Comparison of ENCODE assay signal across 20 cellular contexts in the genomic region with DNA sequence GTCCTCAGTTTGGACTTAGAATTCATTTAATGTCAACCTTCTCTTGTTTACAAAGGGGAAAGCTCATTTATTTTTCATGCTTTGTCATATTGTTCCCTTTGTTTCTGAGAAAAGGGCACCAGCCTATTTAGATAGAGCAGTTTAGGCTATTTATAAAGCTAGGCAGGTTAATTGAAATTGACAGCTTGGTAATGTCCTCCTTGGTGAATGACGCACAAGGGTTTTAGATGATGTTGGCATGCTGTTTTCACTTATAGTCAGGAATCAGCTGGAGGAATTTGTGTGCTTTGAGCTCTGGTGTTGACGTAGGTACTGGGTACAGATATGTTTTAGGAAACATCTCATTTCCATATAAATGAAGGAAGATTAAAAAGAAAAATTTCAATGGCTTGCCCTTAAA. TPM values are rescaled to one million over a fixed set of nuclear protein-coding genes. Genes with fewer than 3 reads are reported as not detected.
DNase-seq lines count a peak whose midpoint lies in the region; ATAC-seq and TF ChIP-seq lines count a peak whose summit lies in the region.
"Had no signal": no experiment of that assay in that cellular context is flagged by ENCODE, and none has a peak within 500 bp of the region (broad histone marks: within the 10 kb centered on the region; RNA-seq: fewer than 3 reads in every experiment).

No MANE protein-coding gene starts in this region.

- H3K9me3 ChIP-seq in heart right ventricle, result peaks cover 0 to 3% (median 0%) of the 10 kb centered on the region in 11 donors
- H3K9me3 ChIP-seq in endodermal cell (ENCODE audit: control insufficient read depth, low read length), result no peaks in the 10 kb centered on the region
- H3K9me3 ChIP-seq in ovary, result no peaks in the 10 kb centered on the region
- H3K9me3 ChIP-seq: BLaER1 had no signal

- H3K4me3 ChIP-seq in heart right ventricle, result no peak overlapping the region
- H3K4me3 ChIP-seq in endodermal cell (ENCODE audit: low read length), result no peak overlapping the region
- no peak overlapping the region for H3K4me3 ChIP-seq in ovary
- H3K4me3 ChIP-seq: BLaER1 had no signal

- DNase-seq in Right ventricle myocardium superior (no peak), cardiac septum (ENCODE audit: low spot score) (no peak), SHP77 (lab: John Stamatoyannopoulos, UW) (peak; percentile 20 to 64), heart right ventricle (no peak), retina (peak; percentile 10), endodermal cell (no peak), ovary (no peak)
- DNase-seq: CD4-positive, CD25-positive, alpha-beta regulatory T cell; IMR-90; KG1; NCI-H1048; NCI-H1694; NCI-H2029 treated with DMSO at 0.1 percent for 48 hours; NCI-H2171 treated with DMSO at 0.1 percent for 48 hours; NCI-H524; RPMI8226 had no signal

- no peak overlapping the region for H3K9ac ChIP-seq in endodermal cell (ENCODE audit: extremely low read depth, low read length, poor library complexity, severe bottlenecking)
- H3K9ac ChIP-seq: BLaER1 had no signal

- H3K4me1 ChIP-seq in heart right ventricle (peaks cover 0 to 6% (median 0%) of the 10 kb centered on the region in 9 donors), endodermal cell (ENCODE audit: control insufficient read depth, insufficient read depth, low read length) (peaks cover 14% of the 10 kb centered on the region), ovary (ENCODE audit: insufficient read depth) (no peaks in the 10 kb centered on the region)
- H3K4me1 ChIP-seq: BLaER1 had no signal

- WGBS in heart right ventricle, 2 donors, result 57 to 65% methylated on average over 2 of the region's 2 CpGs
- 80% methylated on average over 2 of the region's 2 CpGs; no CpG with 5 or more reads in 1 of the 2 experiments for WGBS in endodermal cell (ENCODE audit: insufficient coverage in 1 of 2, insufficient read length in 1 of 2), 2 experiments
- WGBS in ovary, 3 donors, result 91 to 96% (median 92%) methylated on average over 2 of the region's 2 CpGs

- TF ChIP-seq CTCF in heart right ventricle (IDR thresholded peaks at IDR 0.05), result no peak
- no peak for TF ChIP-seq CTCF in endodermal cell (conservative IDR thresholded peaks at IDR 0.05)
- TF ChIP-seq CTCF in ovary (IDR thresholded peaks at IDR 0.05), result no peak

- H3K9me3 Mint-ChIP-seq in endodermal cell, result peaks cover 5% of the 10 kb centered on the region

- intact Hi-C loops in Right ventricle myocardium superior (cut with DNase I) (no loop called here), cardiac septum (cut with DNase I) (no loop called here), heart right ventricle (cut with DNase I) (loop anchor here in 1 of 10 donors (5.0 kb wide), 1 partner anchor 41 kb away; no protein-coding TSS in a partner anchor), ovary (cut with DNase I) (no loop called here)

- no peaks in the 10 kb centered on the region for H3K27me3 ChIP-seq in heart right ventricle
- no peaks in the 10 kb centered on the region for H3K27me3 ChIP-seq in endodermal cell (ENCODE audit: control insufficient read depth, insufficient read depth, low read length, poor library complexity, severe bottlenecking)
- no peaks in the 10 kb centered on the region for H3K27me3 ChIP-seq in ovary
- H3K27me3 ChIP-seq: BLaER1 had no signal

- TF ChIP-seq EP300 in ovary (IDR thresholded peaks at IDR 0.05), result no peak

- ATAC-seq in Right ventricle myocardium superior (ENCODE audit: poor library complexity) (peak; percentile 90), heart right ventricle (peak in 5 of 8 donors; percentile 78 to 95 (median 91)), GM18867 (IDR thresholded peaks at IDR 0.05; ENCODE audit: unreplicated experiment) (no peak)
- ATAC-seq: HCT116, SK-N-SH treated with all-trans-retinoic acid at 6 μM for 48 hours had no signal

- no peaks in the 10 kb centered on the region for H3K27me3 Mint-ChIP-seq in endodermal cell (ENCODE audit: insufficient read depth)
- H3K27me3 Mint-ChIP-seq: CD4-positive, CD25-positive, alpha-beta regulatory T cell had no signal

- no peak overlapping the region for H3K4me3 Mint-ChIP-seq in endodermal cell
- H3K4me3 Mint-ChIP-seq: CD4-positive, CD25-positive, alpha-beta regulatory T cell had no signal

- TF ChIP-seq POLR2A in ovary (IDR thresholded peaks at IDR 0.05), result no peak

- H3K27ac Mint-ChIP-seq in endodermal cell, result no peak overlapping the region

- H3K4me1 Mint-ChIP-seq in endodermal cell, result peaks cover 40% of the 10 kb centered on the region

- no peaks in the 10 kb centered on the region for H3K36me3 ChIP-seq in heart right ventricle
- H3K36me3 ChIP-seq in endodermal cell (ENCODE audit: control insufficient read depth, insufficient read depth, low read length), result peaks cover 8% of the 10 kb centered on the region
- no peaks in the 10 kb centered on the region for H3K36me3 ChIP-seq in ovary
- H3K36me3 ChIP-seq: BLaER1 had no signal

- peaks cover 18% of the 10 kb centered on the region for H3K36me3 Mint-ChIP-seq in endodermal cell (ENCODE audit: low read depth)

- H3K27ac ChIP-seq in heart right ventricle (peak overlapping the region in 1 of 10 donors; percentile 64), endodermal cell (ENCODE audit: low read depth, low read length) (no peak overlapping the region), ovary (no peak overlapping the region)
- H3K27ac ChIP-seq: BLaER1 had no signal

RNA-seq across cellular contexts. Expression of a gene that starts 45.2 kb away (rescaled TPM):
- total RNA-seq in Right ventricle myocardium superior, result 28.4 TPM
- total RNA-seq in cardiac septum, result 23.8 TPM
- total RNA-seq in heart right ventricle, result 10 to 100 TPM; 24.9 to 46.4 (median 33.0) TPM
- polyA plus RNA-seq in heart right ventricle, result 10 to 100 TPM in 1 of 2 donors, 1 to 10 TPM in 1; 7.1 to 11.1 TPM
- 10 to 100 TPM; 35.1 to 36.4 TPM for total RNA-seq in endodermal cell
- 23.2 TPM for polyA plus RNA-seq in endodermal cell (2013, experiment 1 of 2)
- polyA plus RNA-seq in endodermal cell (2013, experiment 2 of 2), result 20.8 TPM
- 10 to 100 TPM; 12.0 to 33.4 (median 24.7) TPM for total RNA-seq in ovary
- 10 to 100 TPM; 17.4 to 18.7 TPM for polyA plus RNA-seq in ovary

Comparison
In these comparisons a context has a peak if more than half of its experiments do, and no peak if none do; other contexts are left out.
1. DNase-seq: peak in SHP77 (2 of 2) and retina (single experiment); none in Right ventricle myocardium superior (single experiment), cardiac septum (single experiment), heart right ventricle (0 of 2), endodermal cell (single experiment) and ovary (0 of 5).